8 cellular contexts compared by ENCODE assay signal in the genomic region with DNA sequence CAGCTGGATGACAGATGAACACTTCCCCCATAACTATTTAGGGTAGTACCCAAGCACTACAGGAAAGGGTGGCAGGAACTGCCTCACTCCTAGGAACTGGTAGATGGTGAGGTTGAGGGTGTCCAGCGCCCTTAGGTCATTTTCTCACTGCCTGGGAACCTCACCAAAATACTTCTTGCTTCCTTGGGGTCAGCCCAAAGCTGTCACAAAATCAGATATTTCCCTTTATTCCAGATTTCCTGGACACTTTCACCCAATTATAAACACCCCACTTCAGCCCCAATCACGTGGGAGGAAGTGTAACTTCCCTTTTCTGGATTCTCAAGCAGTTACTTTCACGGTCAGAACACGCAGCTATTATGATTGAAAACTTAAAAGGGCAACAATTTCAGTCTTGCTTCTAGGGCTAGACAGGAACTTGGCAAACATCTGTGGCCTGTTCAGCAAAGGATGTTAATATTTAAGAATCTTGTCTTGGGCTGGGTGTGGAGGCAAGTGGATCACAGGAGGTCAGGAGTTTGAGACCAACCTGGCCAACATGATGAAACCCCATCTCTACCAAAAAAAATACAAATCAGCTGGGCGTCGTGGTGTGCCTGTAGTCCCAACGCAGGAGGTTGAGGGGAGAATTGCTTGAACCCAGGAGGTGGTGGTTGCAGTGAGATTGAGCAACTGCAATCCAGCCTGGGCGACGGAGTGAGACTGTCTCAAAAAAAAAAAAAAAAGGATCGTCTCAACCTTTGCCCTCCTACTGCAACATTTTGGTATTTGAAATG. TPM values are rescaled to one million over a fixed set of nuclear protein-coding genes. Genes with fewer than 3 reads are reported as not detected.
A peak's percentile ranks its signal among the peaks of the same experiment; 100 is the strongest.
DNase-seq lines count a peak whose midpoint lies in the region; ATAC-seq, FAIRE-seq and TF ChIP-seq lines count a peak whose summit lies in the region.

No MANE protein-coding gene starts in this region.

- H3K4ac ChIP-seq in H1 (replicated peaks; ENCODE audit: insufficient read length, low read depth, low read length): no peak overlapping the region

- TF ChIP-seq POLR2A in H1 (IDR thresholded peaks at IDR 0.05; ENCODE audit: control extremely low read depth in 1 of 2, low read depth in 2 of 2, low read length in 2 of 2): peak; percentile 84 to 90

- no peak overlapping the region for H3K4me2 ChIP-seq in H1 (ENCODE audit: insufficient read depth in 1 of 2, low read depth in 2 of 2, low read length in 2 of 2)

- no peak overlapping the region for H4K91ac ChIP-seq in H1 (replicated peaks; ENCODE audit: insufficient read length, low read length)

- H3K27me3 ChIP-seq in H1 (replicated peaks in 1 of 4; ENCODE audit: control insufficient read depth in 3 of 4, extremely low read depth in 1 of 4, insufficient read depth in 3 of 4, low read length in 3 of 4): no peaks in the 10 kb centered on the region
- no peaks in the 10 kb centered on the region for H3K27me3 ChIP-seq in naive thymus-derived CD4-positive, alpha-beta T cell (ENCODE audit: control insufficient read depth in 2 of 2, insufficient read depth in 2 of 2, low read length in 2 of 2)

- no peak for TF ChIP-seq EP300 in H1 (IDR thresholded peaks at IDR 0.05; ENCODE audit: borderline replicate concordance in 1 of 2, low read depth in 2 of 2, low read length in 2 of 2)

- H3K4me1 Mint-ChIP-seq in naive thymus-derived CD4-positive, alpha-beta T cell: peaks cover 22 to 49% (median 44%) of the 10 kb centered on the region in 7 donors

- no peak overlapping the region for H3K9ac ChIP-seq in H1 (replicated peaks in 1 of 4; ENCODE audit: extremely low read depth in 1 of 4, low read depth in 3 of 4, low read length in 3 of 4)

- H4K20me1 ChIP-seq in H1 (replicated peaks in 1 of 2; ENCODE audit: control insufficient read depth in 1 of 2, insufficient read depth in 2 of 2, low read length in 2 of 2): peaks cover 10 to 21% of the 10 kb centered on the region in 2 experiments

- peak overlapping the region; percentile 20 to 98 (median 86) for H3K4me3 Mint-ChIP-seq in naive thymus-derived CD4-positive, alpha-beta T cell

- 85% methylated on average over 9 of the region's 10 CpGs; no CpG with 5 or more reads in 1 of the 2 experiments for WGBS in H1 (ENCODE audit: extremely low coverage in 1 of 2, insufficient coverage in 1 of 2, insufficient read length in 1 of 2, insufficient replicate concordance in 2 of 2, low coverage in 1 of 2, low lambda C conversion rate in 2 of 2, missing lambda C conversion rate in 1 of 2), 2 experiments

- H3K23me2 ChIP-seq in H1 (ENCODE audit: low read depth, low read length): peaks cover 10% of the 10 kb centered on the region; the same call in 1 of the 2 replicates

- peaks cover 0 to 5% (median 1%) of the 10 kb centered on the region in 4 experiments; a peak in 3 of 7 replicates for H3K4me1 ChIP-seq in H1 (replicated peaks in 1 of 4; ENCODE audit: control insufficient read depth in 3 of 4, insufficient read depth in 4 of 4, low read length in 3 of 4)
- peaks cover 18 to 33% of the 10 kb centered on the region in 2 donors for H3K4me1 ChIP-seq in naive thymus-derived CD4-positive, alpha-beta T cell (ENCODE audit: control insufficient read depth in 2 of 2, insufficient read depth in 2 of 2, low read length in 2 of 2)

- no peak overlapping the region for H3K4me3 ChIP-seq in H1 (ENCODE audit: extremely low read depth in 1 of 4, insufficient read depth in 2 of 4, low read depth in 3 of 4, low read length in 4 of 4)
- no peak overlapping the region for H3K4me3 ChIP-seq in naive thymus-derived CD4-positive, alpha-beta T cell (ENCODE audit: low read length)

- H2BK20ac ChIP-seq in H1 (ENCODE audit: low read length): no peak overlapping the region

- no peak overlapping the region for H2BK12ac ChIP-seq in H1 (ENCODE audit: low read depth, low read length)

- ATAC-seq in GM21529 (IDR thresholded peaks at IDR 0.05; ENCODE audit: unreplicated experiment) (peak; percentile 20), HG02763 (IDR thresholded peaks at IDR 0.05; ENCODE audit: unreplicated experiment) (no peak), HG03039 (IDR thresholded peaks at IDR 0.05; ENCODE audit: unreplicated experiment) (no peak)
- peak; percentile 34 for ATAC-seq in naive thymus-derived CD4-positive, alpha-beta T cell

- no peaks in the 10 kb centered on the region for H3K27me3 Mint-ChIP-seq in naive thymus-derived CD4-positive, alpha-beta T cell

- H3K23ac ChIP-seq in H1 (ENCODE audit: insufficient read length): no peak overlapping the region

- FAIRE-seq in H1 (lab: Jason Lieb, UNC): no peak

- H3K79me1 ChIP-seq in H1 (ENCODE audit: low read depth, low read length): peaks cover 2% of the 10 kb centered on the region

- in situ Hi-C loops in SK-MEL-5 (cut with HindIII; ENCODE audit: low pct_unique_long_range_greater_than_20kb, low sequenced_read_pairs): no loop called here
- in situ Hi-C loops in GM13977 (cut with MboI; ENCODE audit: low pct_unique_long_range_greater_than_20kb, low sequenced_read_pairs, unreplicated experiment): no loop called here

- no peak overlapping the region for H4K5ac ChIP-seq in H1 (ENCODE audit: insufficient read length, low read depth, low read length)

- intact Hi-C loops in naive thymus-derived CD4-positive, alpha-beta T cell (cut with micrococcal nuclease): loop anchor here in 1 of 2 donors (10.0 kb wide), 1 partner anchor 591 kb away; no protein-coding TSS in a partner anchor

- peak overlapping the region; percentile 40 to 98 (median 94) for H3K27ac Mint-ChIP-seq in naive thymus-derived CD4-positive, alpha-beta T cell

- peaks cover 14 to 29% (median 28%) of the 10 kb centered on the region in 4 experiments; a peak in 7 of 8 replicates for H3K36me3 ChIP-seq in H1 (ENCODE audit: control insufficient read depth in 2 of 4, insufficient read depth in 4 of 4, low read length in 3 of 4)
- peaks cover 5 to 31% (median 10%) of the 10 kb centered on the region in 3 experiments for H3K36me3 ChIP-seq in naive thymus-derived CD4-positive, alpha-beta T cell (ENCODE audit: control insufficient read depth in 2 of 3, insufficient read depth in 3 of 3, low read length in 3 of 3)

- H2BK120ac ChIP-seq in H1 (replicated peaks; ENCODE audit: low read depth, low read length): no peak overlapping the region

- no peak overlapping the region for H4K8ac ChIP-seq in H1 (ENCODE audit: extremely low read depth, insufficient read depth, low read length)

- CTCF ChIA-PET in H1 (lab: Charles Lee; ENCODE audit: partially characterized antibody): interaction anchor here (1.4 to 6.0 kb wide), 5 partner anchors 17 to 166 kb away, joined by 3 to 38 read pairs (median 3); no protein-coding TSS in a partner anchor
- CTCF ChIA-PET in naive thymus-derived CD4-positive, alpha-beta T cell (lab: Charles Lee): interaction anchor here (0.6 kb wide), 1 partner anchor 547 kb away, joined by 3 read pairs; no protein-coding TSS in a partner anchor

- H2AFZ ChIP-seq in H1 (ENCODE audit: low read length): no peak overlapping the region

- H3K56ac ChIP-seq in H1 (replicated peaks; ENCODE audit: insufficient read length, low read depth, low read length): no peak overlapping the region

- no peak overlapping the region for H2BK15ac ChIP-seq in H1 (ENCODE audit: low read length)

- no peak overlapping the region for H3K18ac ChIP-seq in H1 (ENCODE audit: extremely low read depth, low read length)

- H3K14ac ChIP-seq in H1 (ENCODE audit: insufficient read length): no peak overlapping the region

- H3K27ac ChIP-seq in H1 (ENCODE audit: low read depth, low read length): no peak overlapping the region
- peak overlapping the region; percentile 49 for H3K27ac ChIP-seq in naive thymus-derived CD4-positive, alpha-beta T cell (ENCODE audit: low read depth, low read length)

- DNase-seq in SK-MEL-5 (ENCODE audit: low read depth, low spot score) (peak; percentile 37), H1 (ENCODE audit: low read depth in 1 of 2, low spot score in 2 of 2) (no peak), GM13977 (ENCODE audit: low spot score) (no peak), islet precursor cell (no peak)
- DNase-seq in naive thymus-derived CD4-positive, alpha-beta T cell: peak in 7 of 9 donors; percentile 26 to 55 (median 43)

- TF ChIP-seq CTCF in H1 (IDR thresholded peaks at IDR 0.05; ENCODE audit: control extremely low read depth in 1 of 3, insufficient read depth in 1 of 3, low read depth in 1 of 3, low read length in 3 of 3): no peak
- TF ChIP-seq CTCF in GM13977 (IDR thresholded peaks at IDR 0.05; ENCODE audit: extremely low read depth, insufficient read depth, missing control alignments): no peak

- TF ChIP-seq RAD21 in H1 (IDR thresholded peaks at IDR 0.05 in 1 of 2, conservative IDR thresholded peaks at IDR 0.05 in 1 of 2; ENCODE audit: low read depth in 2 of 2, low read length in 2 of 2): no peak

- H3K9me3 ChIP-seq in H1 (ENCODE audit: insufficient read depth in 2 of 2, low read depth in 1 of 2, low read length in 1 of 2): no peaks in the 10 kb centered on the region
- H3K9me3 ChIP-seq in naive thymus-derived CD4-positive, alpha-beta T cell (ENCODE audit: control insufficient read depth in 2 of 3, low read length in 3 of 3): no peaks in the 10 kb centered on the region

- H2BK5ac ChIP-seq in H1 (ENCODE audit: low read depth, low read length): no peak overlapping the region

- H2AK5ac ChIP-seq in H1 (ENCODE audit: low read depth, low read length): no peak overlapping the region

- peaks cover 0 to 35% (median 0%) of the 10 kb centered on the region in 11 donors for H3K9me3 Mint-ChIP-seq in naive thymus-derived CD4-positive, alpha-beta T cell

- POLR2A ChIA-PET in H1 (lab: Charles Lee; ENCODE audit: partially characterized antibody): interaction anchor here (0.8 to 25.7 kb wide), 14 partner anchors 4 to 118 kb away, joined by 3 to 458 read pairs (median 4); a partner anchor contains a TSS
- POLR2A ChIA-PET in naive thymus-derived CD4-positive, alpha-beta T cell (lab: Charles Lee): interaction anchor here (0.7 to 11.6 kb wide), 5 partner anchors 8 to 75 kb away, joined by 3 to 145 read pairs (median 4); no protein-coding TSS in a partner anchor

- peaks cover 14 to 31% of the 10 kb centered on the region in 2 experiments for H3K79me2 ChIP-seq in H1 (ENCODE audit: control insufficient read depth in 1 of 2, insufficient read depth in 2 of 2, low read length in 2 of 2)

- peaks cover 0 to 32% (median 26%) of the 10 kb centered on the region in 5 donors for H3K36me3 Mint-ChIP-seq in naive thymus-derived CD4-positive, alpha-beta T cell

RNA-seq across cellular contexts. Expression of a gene that starts 4.0 kb away (rescaled TPM):
- 1,001 and 1,103 TPM in 2 replicates for total RNA-seq in SK-MEL-5 (2014; rRNA removed; shearing (Covaris generic))
- polyA plus RNA-seq in SK-MEL-5 (2015; cell fraction: cytosol; rRNA removed): 4,572 and 4,628 TPM in 2 replicates
- polyA plus RNA-seq in SK-MEL-5 (2015; cell fraction: nucleus; rRNA removed): 450 and 590 TPM in 2 replicates
- total RNA-seq in H1 (2021; fragmentation: NEBNext Ultra II Directional; extraction: Animal tissue kit (Norgen Biotek cat#: 25700)): 1,461 and 1,535 TPM in 2 replicates
- polyA plus RNA-seq in H1 (2011; rRNA removed): 895 and 1,153 TPM in 2 replicates
- 859 TPM for polyA plus RNA-seq in H1 (2011; cell fraction: cytosol; rRNA removed)
- 858 TPM for polyA plus RNA-seq in H1 (2011; cell fraction: nucleus; rRNA removed)
- polyA plus RNA-seq in H1 (2012, experiment 1 of 2): 2,371 to 2,868 TPM (median 2,459 TPM) in 4 replicates
- polyA plus RNA-seq in H1 (2012, experiment 2 of 2): 3,437 TPM
- polyA plus RNA-seq in H1 (2013, experiment 1 of 2): 1,345 TPM
- polyA plus RNA-seq in H1 (2013, experiment 2 of 2): 1,427 TPM
- polyA minus RNA-seq in H1 (2011; rRNA and poly(A)+ RNA removed): 388 and 391 TPM in 2 replicates
- 705 TPM for polyA minus RNA-seq in H1 (2011; cell fraction: cytosol; rRNA and poly(A)+ RNA removed)
- 403 TPM for polyA minus RNA-seq in H1 (2011; cell fraction: nucleus; rRNA and poly(A)+ RNA removed)
- total RNA-seq in naive thymus-derived CD4-positive, alpha-beta T cell: 1,000 to 10,000 TPM in 2 of 5 experiments, 100 to 1,000 TPM in 3; 684 to 3,858 (median 993) TPM
- polyA plus RNA-seq in naive thymus-derived CD4-positive, alpha-beta T cell: 1,000 to 10,000 TPM; 2,587 to 3,203 TPM

RNA-seq across cellular contexts. Expression of a gene that starts 13.3 kb away (rescaled TPM):
- 47.8 and 50.6 TPM in 2 replicates for total RNA-seq in SK-MEL-5 (2014; rRNA removed; shearing (Covaris generic))
- polyA plus RNA-seq in SK-MEL-5 (2015; cell fraction: cytosol; rRNA removed): 31.0 and 38.6 TPM in 2 replicates
- 686 and 695 TPM in 2 replicates for polyA plus RNA-seq in SK-MEL-5 (2015; cell fraction: nucleus; rRNA removed)
- 0.22 and 0.23 TPM in 2 replicates for total RNA-seq in H1 (2021; fragmentation: NEBNext Ultra II Directional; extraction: Animal tissue kit (Norgen Biotek cat#: 25700))
- 0.62 and 1.4 TPM in 2 replicates for polyA plus RNA-seq in H1 (2011; rRNA removed)
- 1.7 TPM for polyA plus RNA-seq in H1 (2011; cell fraction: cytosol; rRNA removed)
- 3.9 TPM for polyA plus RNA-seq in H1 (2011; cell fraction: nucleus; rRNA removed)
- polyA plus RNA-seq in H1 (2012, experiment 1 of 2): 0.43 to 0.91 TPM (median 0.72 TPM) in 4 replicates
- polyA plus RNA-seq in H1 (2012, experiment 2 of 2): 1.0 TPM
- 0.08 TPM for polyA plus RNA-seq in H1 (2013, experiment 1 of 2)
- 0.09 TPM for polyA plus RNA-seq in H1 (2013, experiment 2 of 2)
- 0.95 and 1.1 TPM in 2 replicates for polyA minus RNA-seq in H1 (2011; rRNA and poly(A)+ RNA removed)
- polyA minus RNA-seq in H1 (2011; cell fraction: cytosol; rRNA and poly(A)+ RNA removed): 0.81 TPM
- 2.9 TPM for polyA minus RNA-seq in H1 (2011; cell fraction: nucleus; rRNA and poly(A)+ RNA removed)
- 1 to 10 TPM in 2 of 5 experiments, under 1 TPM in 2, not detected in 1; 0.49 to 7.1 (median 0.75) TPM for total RNA-seq in naive thymus-derived CD4-positive, alpha-beta T cell
- polyA plus RNA-seq in naive thymus-derived CD4-positive, alpha-beta T cell: 1 to 10 TPM in 1 of 2 donors, under 1 TPM in 1; 0.83 to 1.4 TPM

RNA-seq across cellular contexts. Expression of a gene that starts 46.1 kb away (rescaled TPM):
- 6.1 and 6.8 TPM in 2 replicates for total RNA-seq in SK-MEL-5 (2014; rRNA removed; shearing (Covaris generic))
- polyA plus RNA-seq in SK-MEL-5 (2015; cell fraction: cytosol; rRNA removed): 20.9 and 24.4 TPM in 2 replicates
- 6.1 and 14.8 TPM in 2 replicates for polyA plus RNA-seq in SK-MEL-5 (2015; cell fraction: nucleus; rRNA removed)
- 5.7 and 6.8 TPM in 2 replicates for total RNA-seq in H1 (2021; fragmentation: NEBNext Ultra II Directional; extraction: Animal tissue kit (Norgen Biotek cat#: 25700))
- 7.9 and 10.8 TPM in 2 replicates for polyA plus RNA-seq in H1 (2011; rRNA removed)
- 7.0 TPM for polyA plus RNA-seq in H1 (2011; cell fraction: cytosol; rRNA removed)
- 9.4 TPM for polyA plus RNA-seq in H1 (2011; cell fraction: nucleus; rRNA removed)
- 5.8 to 13.8 TPM (median 7.0 TPM) in 4 replicates for polyA plus RNA-seq in H1 (2012, experiment 1 of 2)
- polyA plus RNA-seq in H1 (2012, experiment 2 of 2): 62.0 TPM
- 4.5 TPM for polyA plus RNA-seq in H1 (2013, experiment 1 of 2)
- 6.3 TPM for polyA plus RNA-seq in H1 (2013, experiment 2 of 2)
- polyA minus RNA-seq in H1 (2011; rRNA and poly(A)+ RNA removed): 3.0 and 3.2 TPM in 2 replicates
- 6.1 TPM for polyA minus RNA-seq in H1 (2011; cell fraction: cytosol; rRNA and poly(A)+ RNA removed)
- 4.5 TPM for polyA minus RNA-seq in H1 (2011; cell fraction: nucleus; rRNA and poly(A)+ RNA removed)
- total RNA-seq in naive thymus-derived CD4-positive, alpha-beta T cell: 1 to 10 TPM in 1 of 5 experiments, under 1 TPM in 1, not detected in 3; 0.49 to 1.9 TPM
- not detected for polyA plus RNA-seq in naive thymus-derived CD4-positive, alpha-beta T cell

Comparison
In these comparisons a context has a peak if more than half of its experiments do, and no peak if none do; other contexts are left out.
1. ATAC-seq: peak in GM21529 (single experiment) and naive thymus-derived CD4-positive, alpha-beta T cell (single experiment); none in HG02763 (single experiment) and HG03039 (single experiment).
2. DNase-seq: peak in SK-MEL-5 (single experiment) and naive thymus-derived CD4-positive, alpha-beta T cell (7 of 9); none in H1 (0 of 2), GM13977 (single experiment) and islet precursor cell (single experiment).